ENCODE assay signal across 25 cellular contexts in genomic region chr2:144678741-144679140, GRCh38.
DNase-seq lines count a peak whose midpoint lies in the region; ATAC-seq, FAIRE-seq and TF ChIP-seq lines count a peak whose summit lies in the region.
"Had no signal": no experiment of that assay in that cellular context is flagged by ENCODE, and none has a peak within 500 bp of the region (broad histone marks: within the 10 kb centered on the region; RNA-seq: fewer than 3 reads in every experiment).

No MANE protein-coding gene starts in this region.

- H3K36me3 ChIP-seq in DOHH2 (ENCODE audit: control insufficient read depth, low read length) (peaks cover 6% of the 10 kb centered on the region; the same call in 1 of the 2 replicates), OCI-LY7 (ENCODE audit: insufficient read depth, low read length) (no peaks in the 10 kb centered on the region), kidney (ENCODE audit: control insufficient read depth in 1 of 2, insufficient read depth in 2 of 2, low read length in 2 of 2) (no peaks in the 10 kb centered on the region)
- H3K36me3 ChIP-seq: SJCRH30 had no signal

- no peak for ATAC-seq in HG03469 (IDR thresholded peaks at IDR 0.05; ENCODE audit: unreplicated experiment)
- ATAC-seq: GM12878, HepG2 had no signal

- H2AFZ ChIP-seq in OCI-LY7 (ENCODE audit: low read length): peak overlapping the region; percentile 84
- H2AFZ ChIP-seq: PC-9 had no signal

- intact Hi-C loops in OCI-LY7 (cut with micrococcal nuclease; ENCODE audit: unreplicated experiment): no loop called here
- intact Hi-C loops in kidney (cut with DNase I): no loop called here

- DNase-seq in DMS53 (lab: John Stamatoyannopoulos, UW): peak; percentile 50
- peak; percentile 58 for DNase-seq in OCI-LY7 (ENCODE audit: low spot score)
- DNase-seq in kidney: no peak
- DNase-seq in endothelial cell (ENCODE audit: low spot score): no peak
- no peak for DNase-seq in GM19239 (ENCODE audit: insufficient read length, low spot score)
- DNase-seq in KG1 (lab: John Stamatoyannopoulos, UW): no peak
- DNase-seq: ACHN; AML-193; Caco-2; CD4-positive, CD25-positive, alpha-beta regulatory T cell; DND-41; GDM1; NCI-H1105 treated with DMSO at 0.1 percent for 48 hours; NCI-H1930; NCI-H524 treated with DMSO at 0.1 percent for 48 hours; NK-92 treated with Interleukin-12 subunit alpha and Interleukin-12 subunit beta, amount 100 ng/mL, for 24 hours; PC-9; SJCRH30; T-helper 2 cell had no signal

- H4K20me1 ChIP-seq in DOHH2 (ENCODE audit: control insufficient read depth, insufficient read depth, low read depth, low read length) (no peaks in the 10 kb centered on the region), OCI-LY7 (ENCODE audit: insufficient read depth, low read length) (no peaks in the 10 kb centered on the region)

- FAIRE-seq in kidney (lab: Jason Lieb, UNC): peak; percentile 19
- no peak for FAIRE-seq in GM19239 (lab: Jason Lieb, UNC)
- FAIRE-seq: GM12878, GM18507, H1, HepG2 had no signal

- H3K27ac Mint-ChIP-seq in endothelial cell (ENCODE audit: unreplicated experiment): no peak overlapping the region
- H3K27ac Mint-ChIP-seq: CD4-positive, CD25-positive, alpha-beta regulatory T cell had no signal

- no peak overlapping the region for H3K4me3 ChIP-seq in DOHH2 (ENCODE audit: low read length)
- no peak overlapping the region for H3K4me3 ChIP-seq in OCI-LY7 (ENCODE audit: low read depth, low read length, poor library complexity, severe bottlenecking)
- H3K4me3 ChIP-seq in kidney (ENCODE audit: low read length in 2 of 2): no peak overlapping the region
- H3K4me3 ChIP-seq: GM12878, PC-9, SJCRH30 had no signal

- H3K9me2 ChIP-seq in DOHH2 (replicated peaks; ENCODE audit: control insufficient read depth, low read length): no peaks in the 10 kb centered on the region
- no peaks in the 10 kb centered on the region for H3K9me2 ChIP-seq in OCI-LY7 (ENCODE audit: insufficient read depth, low read length)

- H3K4me1 ChIP-seq in DOHH2 (ENCODE audit: control insufficient read depth, low read length): peaks cover 55% of the 10 kb centered on the region
- H3K4me1 ChIP-seq in OCI-LY7 (ENCODE audit: insufficient read depth, low read length, poor library complexity, severe bottlenecking): peaks cover 67% of the 10 kb centered on the region
- peaks cover under 1 to 7% of the 10 kb centered on the region in 2 donors for H3K4me1 ChIP-seq in kidney (ENCODE audit: control insufficient read depth in 1 of 2, insufficient read depth in 1 of 2, low read depth in 1 of 2, low read length in 2 of 2)
- H3K4me1 ChIP-seq: Caco-2, SJCRH30 had no signal

- no peak overlapping the region for H3K4me3 Mint-ChIP-seq in endothelial cell (ENCODE audit: unreplicated experiment)
- H3K4me3 Mint-ChIP-seq: CD4-positive, CD25-positive, alpha-beta regulatory T cell had no signal

- H3K36me3 Mint-ChIP-seq in endothelial cell (ENCODE audit: low read depth, unreplicated experiment): no peaks in the 10 kb centered on the region
- H3K36me3 Mint-ChIP-seq: CD4-positive, CD25-positive, alpha-beta regulatory T cell had no signal

- no peaks in the 10 kb centered on the region for H3K4me1 Mint-ChIP-seq in endothelial cell (ENCODE audit: unreplicated experiment)
- H3K4me1 Mint-ChIP-seq: CD4-positive, CD25-positive, alpha-beta regulatory T cell had no signal

- peaks cover under 1% of the 10 kb centered on the region; the same call in 1 of the 2 replicates for H3K9me3 ChIP-seq in DOHH2 (ENCODE audit: control insufficient read depth, insufficient read depth, low read length)
- H3K9me3 ChIP-seq in OCI-LY7 (ENCODE audit: low read length): no peaks in the 10 kb centered on the region
- no peaks in the 10 kb centered on the region for H3K9me3 ChIP-seq in kidney (ENCODE audit: control insufficient read depth in 1 of 2, low read length in 2 of 2)
- H3K9me3 ChIP-seq: Caco-2, SJCRH30 had no signal

- TF ChIP-seq CTCF in DOHH2 (IDR thresholded peaks at IDR 0.05; ENCODE audit: low read depth, low read length, poor library complexity, severe bottlenecking) (no peak), OCI-LY7 (conservative IDR thresholded peaks at IDR 0.05; ENCODE audit: low read length) (no peak), kidney (IDR thresholded peaks at IDR 0.05; ENCODE audit: borderline replicate concordance, extremely low read depth, insufficient read depth) (no peak), endothelial cell (IDR thresholded peaks at IDR 0.05; ENCODE audit: unreplicated experiment) (no peak)

- no peaks in the 10 kb centered on the region for H3K27me3 ChIP-seq in DOHH2 (ENCODE audit: control insufficient read depth, low read length)
- H3K27me3 ChIP-seq: SJCRH30 had no signal

- CTCF ChIA-PET in OCI-LY7 (lab: Charles Lee; ENCODE audit: unreplicated experiment): no interaction called here

- H3F3A ChIP-seq in DOHH2 (ENCODE audit: control insufficient read depth, insufficient read depth): no peaks in the 10 kb centered on the region

- no peaks in the 10 kb centered on the region for H3K9me3 Mint-ChIP-seq in endothelial cell (ENCODE audit: unreplicated experiment)

- BruUV-seq in OCI-LY7 (replicated peaks; lab: Mats Ljungman, UMichigan): no TSS peak

- H3K27ac ChIP-seq in DOHH2 (ENCODE audit: low read depth, low read length) (0 out of 2 replicates have a peak overlapping the region, but pooled peaks have one; percentile 7), OCI-LY7 (ENCODE audit: low read depth, low read length, poor library complexity, severe bottlenecking) (peak overlapping the region; percentile 21), kidney (ENCODE audit: low read depth in 2 of 2, low read length in 2 of 2) (peak overlapping the region in 1 of 2 donors; percentile 15)
- H3K27ac ChIP-seq: PC-9, SJCRH30 had no signal

- no peak overlapping the region for H3K9ac ChIP-seq in kidney (ENCODE audit: low read length in 2 of 2)

- peak overlapping the region; percentile 10 for H3K4me2 ChIP-seq in DOHH2 (ENCODE audit: low read length)
- peak overlapping the region; percentile 39 for H3K4me2 ChIP-seq in OCI-LY7 (ENCODE audit: low read length)
- H3K4me2 ChIP-seq: PC-9 had no signal

- H3K27me3 Mint-ChIP-seq in endothelial cell (ENCODE audit: unreplicated experiment): no peaks in the 10 kb centered on the region
- H3K27me3 Mint-ChIP-seq: CD4-positive, CD25-positive, alpha-beta regulatory T cell had no signal

- H3K79me2 ChIP-seq in DOHH2 (ENCODE audit: control insufficient read depth, low read length) (no peaks in the 10 kb centered on the region), OCI-LY7 (ENCODE audit: insufficient read depth, low read depth, low read length) (no peaks in the 10 kb centered on the region)

- POLR2A ChIA-PET in OCI-LY7 (lab: Charles Lee): interaction anchor here (0.5 to 7.3 kb wide), 10 partner anchors 9 to 155 kb away, joined by 3 to 80 read pairs (median 3); no protein-coding TSS in a partner anchor

Comparison
In these comparisons a context has a peak if more than half of its experiments do, and no peak if none do; other contexts are left out.
1. DNase-seq: peak in DMS53 (single experiment) and OCI-LY7 (single experiment); none in kidney (single experiment), endothelial cell (single experiment), GM19239 (single experiment) and KG1 (single experiment).